Comparison of ENCODE assay signal across 8 cellular contexts in the genomic region with DNA sequence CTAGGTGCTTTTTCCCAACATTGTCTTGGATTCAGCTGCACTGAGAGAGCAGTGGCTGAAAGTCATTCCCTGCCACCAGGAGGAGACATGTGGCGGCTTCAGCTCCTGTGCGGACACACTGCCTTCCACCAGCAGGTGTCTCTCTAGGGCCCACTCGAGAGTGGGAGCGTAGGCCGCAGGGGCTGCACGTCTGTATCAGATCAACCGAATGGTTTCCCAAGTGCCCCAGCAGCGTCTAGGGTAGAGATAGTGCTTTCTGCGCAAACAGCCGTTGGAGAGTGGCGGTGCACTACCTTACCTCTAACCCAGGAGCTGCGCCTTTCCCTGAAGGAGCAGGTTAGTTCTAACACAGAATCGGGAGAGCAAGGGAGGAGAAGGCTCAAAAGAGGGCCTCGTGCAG. TPM values are rescaled to one million over a fixed set of nuclear protein-coding genes. Genes with fewer than 3 reads are reported as not detected.
DNase-seq lines count a peak whose midpoint lies in the region; ATAC-seq, FAIRE-seq and TF ChIP-seq lines count a peak whose summit lies in the region.

No MANE protein-coding gene starts in this region.

- ATAC-seq in HG02840 (IDR thresholded peaks at IDR 0.05; ENCODE audit: low FRiP score, unreplicated experiment) (no peak), HG02642 (IDR thresholded peaks at IDR 0.05; ENCODE audit: poor library complexity, unreplicated experiment) (no peak)

- 21 to 38% (median 24%) methylated on average over 14 of the region's 14 CpGs for WGBS in small intestine, 3 donors

- CTCF ChIA-PET in activated naive CD4-positive, alpha-beta T cell treated with anti-CD3 and anti-CD28 coated beads, Interleukin-2, amount 10 ng/mL, durations not matched to agents 7 days and 5 days (lab: Charles Lee): interaction anchor here (0.6 to 4.0 kb wide), 11 partner anchors 21 to 274 kb away, joined by 3 to 33 read pairs (median 5); a partner anchor contains a TSS

- H3K27ac ChIP-seq in right atrium auricular region: no peak overlapping the region
- no peak overlapping the region for H3K27ac ChIP-seq in small intestine (ENCODE audit: low read depth in 1 of 2, low read length in 1 of 2)

- peaks cover 2% of the 10 kb centered on the region for H3K4me1 Mint-ChIP-seq in activated naive CD4-positive, alpha-beta T cell treated with anti-CD3 and anti-CD28 coated beads, Interleukin-2, amount 10 ng/mL, durations not matched to agents 7 days and 5 days

- H3K27me3 Mint-ChIP-seq in activated naive CD4-positive, alpha-beta T cell treated with anti-CD3 and anti-CD28 coated beads, Interleukin-2, amount 10 ng/mL, durations not matched to agents 7 days and 5 days: no peaks in the 10 kb centered on the region

- H3K4me3 Mint-ChIP-seq in activated naive CD4-positive, alpha-beta T cell treated with anti-CD3 and anti-CD28 coated beads, Interleukin-2, amount 10 ng/mL, durations not matched to agents 7 days and 5 days: no peak overlapping the region

- peak; percentile 41 to 82 for TF ChIP-seq CTCF in right atrium auricular region (IDR thresholded peaks at IDR 0.05)

- FAIRE-seq in small intestine (lab: Jason Lieb, UNC): no peak

- H3K4me1 ChIP-seq in right atrium auricular region: no peaks in the 10 kb centered on the region
- H3K4me1 ChIP-seq in small intestine (ENCODE audit: control insufficient read depth in 2 of 2, insufficient read depth in 1 of 2, low read depth in 1 of 2, low read length in 1 of 2): no peaks in the 10 kb centered on the region

- H3K9me3 ChIP-seq in right atrium auricular region (no peaks in the 10 kb centered on the region), small intestine (ENCODE audit: control insufficient read depth, low read depth) (no peaks in the 10 kb centered on the region)

- no peaks in the 10 kb centered on the region for H3K9me3 Mint-ChIP-seq in activated naive CD4-positive, alpha-beta T cell treated with anti-CD3 and anti-CD28 coated beads, Interleukin-2, amount 10 ng/mL, durations not matched to agents 7 days and 5 days

- DNase-seq in COLO668 (lab: John Stamatoyannopoulos, UW; ENCODE audit: unreplicated experiment) (peak; percentile 82), H7 (peak; percentile 91), RPMI8226 (peak; percentile 82), right atrium auricular region (ENCODE audit: low spot score) (peak; percentile 79), small intestine (peak; percentile 59)
- DNase-seq in activated naive CD4-positive, alpha-beta T cell treated with anti-CD3 and anti-CD28 coated beads, Interleukin-2, amount 10 ng/mL, durations not matched to agents 7 days and 5 days: peak; percentile 73

- no peaks in the 10 kb centered on the region for H3K36me3 Mint-ChIP-seq in activated naive CD4-positive, alpha-beta T cell treated with anti-CD3 and anti-CD28 coated beads, Interleukin-2, amount 10 ng/mL, durations not matched to agents 7 days and 5 days

- H3K4me3 ChIP-seq in H7 (ENCODE audit: insufficient read depth, low read depth, low read length) (no peak overlapping the region), right atrium auricular region (no peak overlapping the region), small intestine (ENCODE audit: low read depth in 1 of 2, low read length in 2 of 2) (no peak overlapping the region)

- H3K36me3 ChIP-seq in H7 (replicated peaks; ENCODE audit: control insufficient read depth, insufficient read depth, low read length) (no peaks in the 10 kb centered on the region), right atrium auricular region (no peaks in the 10 kb centered on the region), small intestine (ENCODE audit: control insufficient read depth in 2 of 2, insufficient read depth in 2 of 2, low read length in 2 of 2) (no peaks in the 10 kb centered on the region)

- no peak overlapping the region for H3K27ac Mint-ChIP-seq in activated naive CD4-positive, alpha-beta T cell treated with anti-CD3 and anti-CD28 coated beads, Interleukin-2, amount 10 ng/mL, durations not matched to agents 7 days and 5 days

- no peaks in the 10 kb centered on the region for H3K27me3 ChIP-seq in H7 (ENCODE audit: control insufficient read depth, insufficient read depth, low read length)
- H3K27me3 ChIP-seq in right atrium auricular region: no peaks in the 10 kb centered on the region
- H3K27me3 ChIP-seq in small intestine (ENCODE audit: control insufficient read depth in 2 of 2, insufficient read depth in 2 of 2, low read length in 2 of 2): no peaks in the 10 kb centered on the region

RNA-seq across cellular contexts. Expression of a gene that starts 31.7 kb away (rescaled TPM):
- 0.14 TPM in 1 of 2 replicates, not detected in the other for total RNA-seq in H7 (2014; rRNA removed; shearing (Covaris generic))
- under 1 TPM; 0.11 to 0.28 TPM for total RNA-seq in right atrium auricular region
- polyA plus RNA-seq in small intestine: under 1 TPM in 1 of 3 donors, not detected in 2; 0.03 TPM

RNA-seq across cellular contexts. Expression of a gene that starts 53.3 kb away (rescaled TPM):
- total RNA-seq in H7 (2014; rRNA removed; shearing (Covaris generic)): 9.8 and 14.1 TPM in 2 replicates
- 10 to 100 TPM in 1 of 2 donors, 1 to 10 TPM in 1; 7.7 to 16.0 TPM for total RNA-seq in right atrium auricular region
- 1 to 10 TPM in 2 of 3 donors, not detected in 1; 1.6 to 3.2 TPM for polyA plus RNA-seq in small intestine

RNA-seq across cellular contexts. Expression of a gene that starts 54.8 kb away (rescaled TPM):
- 22.4 and 25.6 TPM in 2 replicates for total RNA-seq in H7 (2014; rRNA removed; shearing (Covaris generic))
- 1 to 10 TPM; 7.5 to 9.2 TPM for total RNA-seq in right atrium auricular region
- polyA plus RNA-seq in small intestine: 100 to 1,000 TPM in 1 of 3 donors, 10 to 100 TPM in 2; 42.3 to 116 (median 86.1) TPM
